20 cellular contexts compared by ENCODE assay signal in the genomic region with DNA sequence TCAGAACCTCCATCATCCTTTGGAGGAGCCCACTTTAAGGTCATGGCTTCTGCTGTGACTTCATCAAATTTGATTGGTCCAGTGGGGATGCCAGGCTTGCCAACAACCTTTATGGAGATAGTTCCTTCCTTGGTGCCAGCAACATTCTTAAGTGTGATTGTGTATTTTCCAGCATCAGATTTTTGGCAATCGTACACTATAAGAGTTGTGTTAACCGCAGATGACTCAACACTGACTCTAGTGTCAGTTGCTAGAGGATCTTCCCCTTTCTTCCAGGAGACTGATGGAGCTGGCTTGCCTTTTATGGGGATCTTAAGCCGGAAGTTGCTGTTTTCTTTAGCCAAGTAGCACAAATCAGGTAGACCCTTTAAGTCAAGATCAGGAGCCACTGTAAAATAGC.
DNase-seq lines count a peak whose midpoint lies in the region; ATAC-seq, FAIRE-seq and TF ChIP-seq lines count a peak whose summit lies in the region.
"Had no signal": no experiment of that assay in that cellular context is flagged by ENCODE, and none has a peak within 500 bp of the region (broad histone marks: within the 10 kb centered on the region; RNA-seq: fewer than 3 reads in every experiment).

No MANE protein-coding gene starts in this region.

- H3K27ac Mint-ChIP-seq in activated T-cell treated with anti-CD3 and anti-CD28 coated beads, Interleukin-2, amount 50 U/mL, for 72 hours: no peak overlapping the region
- H3K27ac Mint-ChIP-seq: activated naive CD4-positive, alpha-beta T cell treated with anti-CD3 and anti-CD28 coated beads, Interleukin-2, amount 50 U/mL, for 24 hours had no signal

- no peak overlapping the region for H3K4me3 ChIP-seq in fibroblast of pulmonary artery (replicated peaks; ENCODE audit: low read depth, low read length)
- H3K4me3 ChIP-seq: dorsolateral prefrontal cortex, hepatocyte, sigmoid colon, thoracic aorta had no signal

- peak; percentile 59 for DNase-seq in Daoy (ENCODE audit: low read depth)
- peak; percentile 11 for DNase-seq in HTR-8/SVneo (ENCODE audit: insufficient read length, low spot score)
- peak; percentile 83 for DNase-seq in SIG-M5 treated with dmso at 0.1 percent for 504 hours (lab: John Stamatoyannopoulos, UW; ENCODE audit: unreplicated experiment)
- DNase-seq in fibroblast of pulmonary artery (ENCODE audit: low read depth): peak; percentile 16
- DNase-seq in ureter (ENCODE audit: low spot score): no peak
- no peak for DNase-seq in activated T-cell treated with anti-CD3 and anti-CD28 coated beads, Interleukin-2, amount 50 U/mL, for 72 hours
- DNase-seq in NOMO-1 (lab: John Stamatoyannopoulos, UW; ENCODE audit: unreplicated experiment in 2 of 2): no peak
- DNase-seq: activated CD4-positive, alpha-beta T cell treated with anti-CD3 and anti-CD28 coated beads, Interleukin-2, amount 50 U/mL, for 1 hour; dorsolateral prefrontal cortex; erythroblast; H7; NCI-H1436 treated with DMSO at 0.1 percent for 48 hours; NCI-H345; sigmoid colon; stimulated activated CD4-positive, alpha-beta T cell treated with anti-CD3 and anti-CD28 coated beads, Interleukin-4, amount 100 ng/mL, for 1 hour; stimulated activated CD8-positive, alpha-beta memory T cell treated with anti-CD3 and anti-CD28 coated beads, Interleukin-4, amount 100 ng/mL, for 48 hours had no signal

- H3K27me3 Mint-ChIP-seq in activated T-cell treated with anti-CD3 and anti-CD28 coated beads, Interleukin-2, amount 50 U/mL, for 72 hours (ENCODE audit: low read depth): no peaks in the 10 kb centered on the region
- H3K27me3 Mint-ChIP-seq: activated naive CD4-positive, alpha-beta T cell treated with anti-CD3 and anti-CD28 coated beads, Interleukin-2, amount 50 U/mL, for 24 hours had no signal

- no peaks in the 10 kb centered on the region for H3K4me1 Mint-ChIP-seq in activated T-cell treated with anti-CD3 and anti-CD28 coated beads, Interleukin-2, amount 50 U/mL, for 72 hours (ENCODE audit: low read depth)
- H3K4me1 Mint-ChIP-seq: activated naive CD4-positive, alpha-beta T cell treated with anti-CD3 and anti-CD28 coated beads, Interleukin-2, amount 50 U/mL, for 24 hours had no signal

- no peak for FAIRE-seq in HTR-8/SVneo (lab: Jason Lieb, UNC)

- no peak for TF ChIP-seq CTCF in fibroblast of pulmonary artery (IDR thresholded peaks at IDR 0.05; ENCODE audit: low read length, missing control alignments)

- ATAC-seq in GM21717 (IDR thresholded peaks at IDR 0.05; ENCODE audit: unreplicated experiment): no peak
- no peak for ATAC-seq in activated T-cell treated with anti-CD3 and anti-CD28 coated beads, Interleukin-2, amount 50 U/mL, for 72 hours (replicated peaks in 1 of 2)

- peaks cover 4 to 29% of the 10 kb centered on the region in 2 donors for H3K36me3 Mint-ChIP-seq in activated T-cell treated with anti-CD3 and anti-CD28 coated beads, Interleukin-2, amount 50 U/mL, for 72 hours (ENCODE audit: insufficient read depth in 2 of 2)

- no peak overlapping the region for H3K4me3 Mint-ChIP-seq in activated T-cell treated with anti-CD3 and anti-CD28 coated beads, Interleukin-2, amount 50 U/mL, for 72 hours
- H3K4me3 Mint-ChIP-seq: activated naive CD4-positive, alpha-beta T cell treated with anti-CD3 and anti-CD28 coated beads, Interleukin-2, amount 50 U/mL, for 24 hours had no signal

- H3K9me3 Mint-ChIP-seq in activated T-cell treated with anti-CD3 and anti-CD28 coated beads, Interleukin-2, amount 50 U/mL, for 72 hours: peaks cover 0 to 2% of the 10 kb centered on the region in 2 donors
- H3K9me3 Mint-ChIP-seq: activated naive CD4-positive, alpha-beta T cell treated with anti-CD3 and anti-CD28 coated beads, Interleukin-2, amount 50 U/mL, for 24 hours had no signal

Comparison
In these comparisons a context has a peak if more than half of its experiments do, and no peak if none do; other contexts are left out.
1. DNase-seq: peak in Daoy (single experiment), HTR-8/SVneo (single experiment), SIG-M5 treated with dmso at 0.1 percent for 504 hours (single experiment) and fibroblast of pulmonary artery (single experiment); none in ureter (single experiment), activated T-cell treated with anti-CD3 and anti-CD28 coated beads, Interleukin-2, amount 50 U/mL, for 72 hours (0 of 2) and NOMO-1 (0 of 2).